In the genomic region with DNA sequence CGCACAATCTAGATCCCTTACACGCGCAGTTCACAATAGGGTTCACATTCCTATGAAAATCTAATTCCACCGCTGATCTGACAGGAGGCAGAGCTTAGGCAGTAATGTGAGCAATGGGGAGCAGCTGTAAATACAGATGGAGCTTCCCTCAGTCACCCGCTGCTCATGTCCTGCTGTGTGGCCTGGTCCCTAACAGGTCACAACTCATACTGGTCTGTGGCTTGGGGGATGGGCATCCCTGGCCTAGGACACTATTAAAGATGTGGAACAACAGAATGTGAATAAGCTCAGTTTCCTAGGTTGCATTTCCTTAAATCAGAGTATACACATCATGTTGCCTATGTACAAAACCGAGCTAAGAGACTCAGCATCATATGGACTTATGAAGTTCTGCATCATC, we compare ENCODE assay signal across 1 cellular context.
TF ChIP-seq lines count a peak whose summit lies in the region.

No MANE protein-coding gene starts in this region.

TF ChIP-seq in GM12878, 131 proteins besides CTCF, POLR2A, EP300 and RAD21:
- TF ChIP-seq, protein P1, sequence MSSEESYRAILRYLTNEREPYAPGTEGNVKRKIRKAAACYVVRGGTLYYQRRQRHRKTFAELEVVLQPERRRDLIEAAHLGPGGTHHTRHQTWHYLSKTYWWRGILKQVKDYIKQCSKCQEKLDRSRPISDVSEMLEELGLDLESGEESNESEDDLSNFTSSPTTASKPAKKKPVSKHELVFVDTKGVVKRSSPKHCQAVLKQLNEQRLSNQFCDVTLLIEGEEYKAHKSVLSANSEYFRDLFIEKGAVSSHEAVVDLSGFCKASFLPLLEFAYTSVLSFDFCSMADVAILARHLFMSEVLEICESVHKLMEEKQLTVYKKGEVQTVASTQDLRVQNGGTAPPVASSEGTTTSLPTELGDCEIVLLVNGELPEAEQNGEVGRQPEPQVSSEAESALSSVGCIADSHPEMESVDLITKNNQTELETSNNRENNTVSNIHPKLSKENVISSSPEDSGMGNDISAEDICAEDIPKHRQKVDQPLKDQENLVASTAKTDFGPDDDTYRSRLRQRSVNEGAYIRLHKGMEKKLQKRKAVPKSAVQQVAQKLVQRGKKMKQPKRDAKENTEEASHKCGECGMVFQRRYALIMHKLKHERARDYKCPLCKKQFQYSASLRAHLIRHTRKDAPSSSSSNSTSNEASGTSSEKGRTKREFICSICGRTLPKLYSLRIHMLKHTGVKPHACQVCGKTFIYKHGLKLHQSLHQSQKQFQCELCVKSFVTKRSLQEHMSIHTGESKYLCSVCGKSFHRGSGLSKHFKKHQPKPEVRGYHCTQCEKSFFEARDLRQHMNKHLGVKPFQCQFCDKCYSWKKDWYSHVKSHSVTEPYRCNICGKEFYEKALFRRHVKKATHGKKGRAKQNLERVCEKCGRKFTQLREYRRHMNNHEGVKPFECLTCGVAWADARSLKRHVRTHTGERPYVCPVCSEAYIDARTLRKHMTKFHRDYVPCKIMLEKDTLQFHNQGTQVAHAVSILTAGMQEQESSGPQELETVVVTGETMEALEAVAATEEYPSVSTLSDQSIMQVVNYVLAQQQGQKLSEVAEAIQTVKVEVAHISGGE (CRISPR knock-in tag; IDR thresholded peaks at IDR 0.05) = no peak
- TF ChIP-seq, protein P2, sequence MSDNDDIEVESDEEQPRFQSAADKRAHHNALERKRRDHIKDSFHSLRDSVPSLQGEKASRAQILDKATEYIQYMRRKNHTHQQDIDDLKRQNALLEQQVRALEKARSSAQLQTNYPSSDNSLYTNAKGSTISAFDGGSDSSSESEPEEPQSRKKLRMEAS (IDR thresholded peaks at IDR 0.05; ENCODE audit: low read depth, low read length) = no peak
- TF ChIP-seq YY1 (IDR thresholded peaks at IDR 0.05; ENCODE audit: low read depth, low read length) (no peak), SIN3A (IDR thresholded peaks at IDR 0.05; ENCODE audit: low read depth, low read length) (no peak), CHD4 (IDR thresholded peaks at IDR 0.05) (no peak), SPI1 (IDR thresholded peaks at IDR 0.05; ENCODE audit: borderline replicate concordance, insufficient read depth, low read depth, low read length) (no peak), ASH2L (IDR thresholded peaks at IDR 0.05; ENCODE audit: borderline replicate concordance, low read depth) (no peak), POU2F2 (IDR thresholded peaks at IDR 0.05; ENCODE audit: borderline replicate concordance, low read depth, low read length) (no peak), STAT1 (conservative IDR thresholded peaks at IDR 0.05) (no peak), IKZF1 (conservative IDR thresholded peaks at IDR 0.05) (no peak), SREBF2 (IDR thresholded peaks at IDR 0.05; ENCODE audit: low read length) (no peak)
- TF ChIP-seq, protein P3, sequence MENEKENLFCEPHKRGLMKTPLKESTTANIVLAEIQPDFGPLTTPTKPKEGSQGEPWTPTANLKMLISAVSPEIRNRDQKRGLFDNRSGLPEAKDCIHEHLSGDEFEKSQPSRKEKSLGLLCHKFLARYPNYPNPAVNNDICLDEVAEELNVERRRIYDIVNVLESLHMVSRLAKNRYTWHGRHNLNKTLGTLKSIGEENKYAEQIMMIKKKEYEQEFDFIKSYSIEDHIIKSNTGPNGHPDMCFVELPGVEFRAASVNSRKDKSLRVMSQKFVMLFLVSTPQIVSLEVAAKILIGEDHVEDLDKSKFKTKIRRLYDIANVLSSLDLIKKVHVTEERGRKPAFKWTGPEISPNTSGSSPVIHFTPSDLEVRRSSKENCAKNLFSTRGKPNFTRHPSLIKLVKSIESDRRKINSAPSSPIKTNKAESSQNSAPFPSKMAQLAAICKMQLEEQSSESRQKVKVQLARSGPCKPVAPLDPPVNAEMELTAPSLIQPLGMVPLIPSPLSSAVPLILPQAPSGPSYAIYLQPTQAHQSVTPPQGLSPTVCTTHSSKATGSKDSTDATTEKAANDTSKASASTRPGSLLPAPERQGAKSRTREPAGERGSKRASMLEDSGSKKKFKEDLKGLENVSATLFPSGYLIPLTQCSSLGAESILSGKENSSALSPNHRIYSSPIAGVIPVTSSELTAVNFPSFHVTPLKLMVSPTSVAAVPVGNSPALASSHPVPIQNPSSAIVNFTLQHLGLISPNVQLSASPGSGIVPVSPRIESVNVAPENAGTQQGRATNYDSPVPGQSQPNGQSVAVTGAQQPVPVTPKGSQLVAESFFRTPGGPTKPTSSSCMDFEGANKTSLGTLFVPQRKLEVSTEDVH (IDR thresholded peaks at IDR 0.05; ENCODE audit: low read depth, partially characterized antibody) = no peak
- TF ChIP-seq, protein P4, sequence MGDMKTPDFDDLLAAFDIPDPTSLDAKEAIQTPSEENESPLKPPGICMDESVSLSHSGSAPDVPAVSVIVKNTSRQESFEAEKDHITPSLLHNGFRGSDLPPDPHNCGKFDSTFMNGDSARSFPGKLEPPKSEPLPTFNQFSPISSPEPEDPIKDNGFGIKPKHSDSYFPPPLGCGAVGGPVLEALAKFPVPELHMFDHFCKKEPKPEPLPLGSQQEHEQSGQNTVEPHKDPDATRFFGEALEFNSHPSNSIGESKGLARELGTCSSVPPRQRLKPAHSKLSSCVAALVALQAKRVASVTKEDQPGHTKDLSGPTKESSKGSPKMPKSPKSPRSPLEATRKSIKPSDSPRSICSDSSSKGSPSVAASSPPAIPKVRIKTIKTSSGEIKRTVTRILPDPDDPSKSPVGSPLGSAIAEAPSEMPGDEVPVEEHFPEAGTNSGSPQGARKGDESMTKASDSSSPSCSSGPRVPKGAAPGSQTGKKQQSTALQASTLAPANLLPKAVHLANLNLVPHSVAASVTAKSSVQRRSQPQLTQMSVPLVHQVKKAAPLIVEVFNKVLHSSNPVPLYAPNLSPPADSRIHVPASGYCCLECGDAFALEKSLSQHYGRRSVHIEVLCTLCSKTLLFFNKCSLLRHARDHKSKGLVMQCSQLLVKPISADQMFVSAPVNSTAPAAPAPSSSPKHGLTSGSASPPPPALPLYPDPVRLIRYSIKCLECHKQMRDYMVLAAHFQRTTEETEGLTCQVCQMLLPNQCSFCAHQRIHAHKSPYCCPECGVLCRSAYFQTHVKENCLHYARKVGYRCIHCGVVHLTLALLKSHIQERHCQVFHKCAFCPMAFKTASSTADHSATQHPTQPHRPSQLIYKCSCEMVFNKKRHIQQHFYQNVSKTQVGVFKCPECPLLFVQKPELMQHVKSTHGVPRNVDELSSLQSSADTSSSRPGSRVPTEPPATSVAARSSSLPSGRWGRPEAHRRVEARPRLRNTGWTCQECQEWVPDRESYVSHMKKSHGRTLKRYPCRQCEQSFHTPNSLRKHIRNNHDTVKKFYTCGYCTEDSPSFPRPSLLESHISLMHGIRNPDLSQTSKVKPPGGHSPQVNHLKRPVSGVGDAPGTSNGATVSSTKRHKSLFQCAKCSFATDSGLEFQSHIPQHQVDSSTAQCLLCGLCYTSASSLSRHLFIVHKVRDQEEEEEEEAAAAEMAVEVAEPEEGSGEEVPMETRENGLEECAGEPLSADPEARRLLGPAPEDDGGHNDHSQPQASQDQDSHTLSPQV (IDR thresholded peaks at IDR 0.05) = no peak
